ENCODE assay signal across 8 cellular contexts in the genomic region with DNA sequence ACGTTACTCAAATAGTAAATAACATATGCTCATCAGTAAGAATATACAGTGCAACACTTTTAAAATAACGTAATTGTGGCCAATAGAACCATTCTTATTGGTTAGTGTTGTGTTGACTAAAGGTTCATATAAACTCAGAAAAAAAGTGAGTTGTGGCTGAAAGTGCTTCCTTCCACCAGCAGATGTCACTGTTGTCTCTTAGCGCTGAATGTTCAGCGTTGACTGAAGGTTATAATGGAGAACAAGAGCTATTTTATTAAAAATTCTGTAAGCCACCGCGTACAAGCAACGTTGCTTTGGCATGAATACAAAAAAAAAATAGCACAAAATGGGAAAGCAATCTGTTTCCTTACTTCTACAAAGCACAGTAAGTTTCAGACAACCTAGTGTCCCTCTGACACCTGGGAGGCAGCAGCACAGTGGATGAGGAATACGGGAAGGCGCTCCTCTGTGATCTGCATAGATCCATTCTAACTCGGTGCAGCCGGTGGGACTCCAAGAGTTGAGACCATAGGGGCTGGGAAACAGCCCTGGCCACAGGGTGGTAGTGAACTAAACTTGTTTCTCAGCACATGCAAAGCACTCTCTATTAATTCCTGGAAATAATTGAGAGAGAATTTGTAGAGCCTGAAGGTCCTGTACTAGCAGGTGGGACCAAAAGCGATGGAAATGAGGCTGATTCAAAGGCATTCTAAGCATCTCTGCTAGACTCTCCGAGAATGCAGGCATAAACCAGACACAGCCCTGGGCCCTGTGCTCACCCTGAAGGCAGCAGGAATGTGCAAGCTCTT. TPM values are rescaled to one million over a fixed set of nuclear protein-coding genes. Genes with fewer than 3 reads are reported as not detected.
A peak's percentile ranks its signal among the peaks of the same experiment; 100 is the strongest.
DNase-seq lines count a peak whose midpoint lies in the region; ATAC-seq and TF ChIP-seq lines count a peak whose summit lies in the region.

No MANE protein-coding gene starts in this region.

- peaks cover 35 to 38% of the 10 kb centered on the region in 2 donors for H3K27me3 Mint-ChIP-seq in CD4-positive, alpha-beta memory T cell
- peaks cover 42% of the 10 kb centered on the region for H3K27me3 Mint-ChIP-seq in activated CD8-positive, alpha-beta T cell treated with anti-CD3 and anti-CD28 coated beads for 36 hours
- peaks cover 34% of the 10 kb centered on the region for H3K27me3 Mint-ChIP-seq in progenitor cell of endocrine pancreas

- H3K27me3 ChIP-seq in CD4-positive, alpha-beta memory T cell (ENCODE audit: insufficient read depth, low read length): peaks cover 4% of the 10 kb centered on the region

- H3K27ac ChIP-seq in CD4-positive, alpha-beta memory T cell (ENCODE audit: low read depth, low read length): no peak overlapping the region

- ATAC-seq in GM18520 (IDR thresholded peaks at IDR 0.05; ENCODE audit: unreplicated experiment) (peak; percentile 87), HG03025 (IDR thresholded peaks at IDR 0.05; ENCODE audit: low FRiP score, unreplicated experiment) (peak; percentile 94)
- peak; percentile 62 for ATAC-seq in activated CD8-positive, alpha-beta T cell treated with anti-CD3 and anti-CD28 coated beads for 36 hours

- no peaks in the 10 kb centered on the region for H3K36me3 Mint-ChIP-seq in CD4-positive, alpha-beta memory T cell
- no peaks in the 10 kb centered on the region for H3K36me3 Mint-ChIP-seq in activated CD8-positive, alpha-beta T cell treated with anti-CD3 and anti-CD28 coated beads for 36 hours (ENCODE audit: low read depth)
- no peaks in the 10 kb centered on the region for H3K36me3 Mint-ChIP-seq in progenitor cell of endocrine pancreas (ENCODE audit: insufficient read depth)

- no peak overlapping the region for H3K4me3 Mint-ChIP-seq in CD4-positive, alpha-beta memory T cell
- H3K4me3 Mint-ChIP-seq in activated CD8-positive, alpha-beta T cell treated with anti-CD3 and anti-CD28 coated beads for 36 hours: no peak overlapping the region
- H3K4me3 Mint-ChIP-seq in progenitor cell of endocrine pancreas (ENCODE audit: low read depth): peak overlapping the region; percentile 45

- peaks cover 11% of the 10 kb centered on the region for H3K4me1 ChIP-seq in CD4-positive, alpha-beta memory T cell (ENCODE audit: insufficient read depth, low read length)

- no peak overlapping the region for H3K4me3 ChIP-seq in CD4-positive, alpha-beta memory T cell (ENCODE audit: low read length in 2 of 2)

- H3K36me3 ChIP-seq in CD4-positive, alpha-beta memory T cell (ENCODE audit: insufficient read depth, low read length): no peaks in the 10 kb centered on the region

- H3K9me3 ChIP-seq in CD4-positive, alpha-beta memory T cell (ENCODE audit: control insufficient read depth in 1 of 2, low read length in 2 of 2): no peaks in the 10 kb centered on the region

- H3K4me1 Mint-ChIP-seq in CD4-positive, alpha-beta memory T cell: peaks cover 6 to 15% (median 11%) of the 10 kb centered on the region in 4 donors
- H3K4me1 Mint-ChIP-seq in activated CD8-positive, alpha-beta T cell treated with anti-CD3 and anti-CD28 coated beads for 36 hours (ENCODE audit: low read depth): peaks cover 5% of the 10 kb centered on the region
- H3K4me1 Mint-ChIP-seq in progenitor cell of endocrine pancreas (ENCODE audit: low read depth): peaks cover 9% of the 10 kb centered on the region

- POLR2A ChIA-PET in CD4-positive, alpha-beta memory T cell (lab: Charles Lee; ENCODE audit: partially characterized antibody): no interaction called here
- POLR2A ChIA-PET in activated CD8-positive, alpha-beta T cell treated with anti-CD3 and anti-CD28 coated beads for 36 hours (lab: Charles Lee): no interaction called here

- CTCF ChIA-PET in CD4-positive, alpha-beta memory T cell (lab: Charles Lee; ENCODE audit: partially characterized antibody): interaction anchor here (0.6 to 2.5 kb wide), 4 partner anchors 10 to 92 kb away, joined by 3 to 10 read pairs (median 5); no protein-coding TSS in a partner anchor
- CTCF ChIA-PET in activated CD8-positive, alpha-beta T cell treated with anti-CD3 and anti-CD28 coated beads for 36 hours (lab: Charles Lee): interaction anchor here (0.6 to 2.4 kb wide), 16 partner anchors 10 to 986 kb away, joined by 3 to 10 read pairs (median 4); no protein-coding TSS in a partner anchor

- intact Hi-C loops in CD4-positive, alpha-beta memory T cell (cut with micrococcal nuclease): loop anchor here (1.0 kb wide), 1 partner anchor 341 kb away; no protein-coding TSS in a partner anchor
- intact Hi-C loops in activated CD8-positive, alpha-beta T cell treated with anti-CD3 and anti-CD28 coated beads for 36 hours (cut with micrococcal nuclease): no loop called here

- H3K9me3 Mint-ChIP-seq in CD4-positive, alpha-beta memory T cell: peaks cover 0 to 4% (median 2%) of the 10 kb centered on the region in 8 donors
- peaks cover 2% of the 10 kb centered on the region for H3K9me3 Mint-ChIP-seq in activated CD8-positive, alpha-beta T cell treated with anti-CD3 and anti-CD28 coated beads for 36 hours
- no peaks in the 10 kb centered on the region for H3K9me3 Mint-ChIP-seq in progenitor cell of endocrine pancreas (ENCODE audit: low read depth)

- peak; percentile 90 for TF ChIP-seq CTCF in activated CD8-positive, alpha-beta T cell treated with anti-CD3 and anti-CD28 coated beads for 36 hours (IDR thresholded peaks at IDR 0.05)
- TF ChIP-seq CTCF in progenitor cell of endocrine pancreas (IDR thresholded peaks at IDR 0.05; ENCODE audit: unreplicated experiment): peak; percentile 94

- DNase-seq in CD4-positive, alpha-beta memory T cell: peak; percentile 33 to 45 (median 38)
- DNase-seq in NCI-H2171 (lab: John Stamatoyannopoulos, UW) (peak; percentile 12), glomerular endothelial cell (ENCODE audit: extremely low read depth, low read depth, low spot score) (peak; percentile 55), progenitor cell of endocrine pancreas (ENCODE audit: low spot score, unreplicated experiment) (peak; percentile 22), HuH-7 (ENCODE audit: low spot score) (no peak)
- DNase-seq in activated CD8-positive, alpha-beta T cell treated with anti-CD3 and anti-CD28 coated beads for 36 hours: peak; percentile 47

- no peak overlapping the region for H3K27ac Mint-ChIP-seq in CD4-positive, alpha-beta memory T cell
- no peak overlapping the region for H3K27ac Mint-ChIP-seq in activated CD8-positive, alpha-beta T cell treated with anti-CD3 and anti-CD28 coated beads for 36 hours
- no peak overlapping the region for H3K27ac Mint-ChIP-seq in progenitor cell of endocrine pancreas

RNA-seq across cellular contexts. Expression of gene OXGR1, which starts 23.9 kb away (rescaled TPM):
- not detected for total RNA-seq in CD4-positive, alpha-beta memory T cell
- polyA plus RNA-seq in CD4-positive, alpha-beta memory T cell: not detected
- not detected for total RNA-seq in activated CD8-positive, alpha-beta T cell treated with anti-CD3 and anti-CD28 coated beads for 36 hours
- not detected in 2 replicates for total RNA-seq in glomerular endothelial cell
- total RNA-seq in progenitor cell of endocrine pancreas: 0.16 TPM in 1 of 2 replicates, not detected in the other
